In the genomic region with DNA sequence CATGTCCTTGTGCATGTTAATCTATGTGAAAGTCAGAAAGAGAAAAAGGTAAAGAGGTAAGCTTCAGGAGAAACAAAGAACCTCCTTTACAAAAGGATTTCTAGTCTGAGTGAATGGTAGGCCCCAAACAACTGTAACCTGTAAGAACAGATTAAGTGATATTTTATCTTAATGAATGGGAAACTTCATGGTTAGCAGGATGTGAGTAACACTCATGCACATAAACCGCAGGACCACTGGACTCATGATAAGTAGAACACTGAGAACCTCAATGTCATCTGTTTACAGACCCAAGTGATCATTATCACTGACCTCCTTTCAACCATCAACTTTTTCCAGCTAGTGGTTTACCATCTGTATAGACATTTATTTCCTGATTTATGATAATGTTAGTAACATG, we compare ENCODE assay signal across 1 cellular context.
TF ChIP-seq lines count a peak whose summit lies in the region.

No MANE protein-coding gene starts in this region.

TF ChIP-seq in K562, 482 proteins besides CTCF, POLR2A, EP300 and RAD21 (continued from another document and continues in another):
- TF ChIP-seq ZC3H4 (CRISPR knock-in tag; IDR thresholded peaks at IDR 0.05; ENCODE audit: borderline replicate concordance): no peak
- no peak for TF ChIP-seq ELF2 (CRISPR knock-in tag; IDR thresholded peaks at IDR 0.05)
- no peak for TF ChIP-seq SUPT5H (IDR thresholded peaks at IDR 0.05)
- no peak for TF ChIP-seq FOS (IDR thresholded peaks at IDR 0.05; ENCODE audit: extremely low read depth, insufficient read length)
- no peak for TF ChIP-seq ZNF24 (IDR thresholded peaks at IDR 0.05)
- TF ChIP-seq ZNF140 (CRISPR knock-in tag; IDR thresholded peaks at IDR 0.05): no peak
- TF ChIP-seq HDAC2 (IDR thresholded peaks at IDR 0.05): peak; percentile 47; the same call in 1 of the 2 replicates
- TF ChIP-seq ZNF785 (CRISPR knock-in tag; IDR thresholded peaks at IDR 0.05): no peak
- TF ChIP-seq BHLHE40 (IDR thresholded peaks at IDR 0.05; ENCODE audit: low read length): peak; percentile 45; the same call in 1 of the 2 replicates
- TF ChIP-seq KDM2B (CRISPR knock-in tag; IDR thresholded peaks at IDR 0.05): no peak
- no peak for TF ChIP-seq ELK3 (CRISPR knock-in tag; IDR thresholded peaks at IDR 0.05)
- no peak for TF ChIP-seq RFX1 (IDR thresholded peaks at IDR 0.05)
- TF ChIP-seq, protein P1, sequence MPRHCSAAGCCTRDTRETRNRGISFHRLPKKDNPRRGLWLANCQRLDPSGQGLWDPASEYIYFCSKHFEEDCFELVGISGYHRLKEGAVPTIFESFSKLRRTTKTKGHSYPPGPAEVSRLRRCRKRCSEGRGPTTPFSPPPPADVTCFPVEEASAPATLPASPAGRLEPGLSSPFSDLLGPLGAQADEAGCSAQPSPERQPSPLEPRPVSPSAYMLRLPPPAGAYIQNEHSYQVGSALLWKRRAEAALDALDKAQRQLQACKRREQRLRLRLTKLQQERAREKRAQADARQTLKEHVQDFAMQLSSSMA (CRISPR knock-in tag; IDR thresholded peaks at IDR 0.05): no peak
- TF ChIP-seq PHF20 (IDR thresholded peaks at IDR 0.05; ENCODE audit: partially characterized antibody): no peak
- TF ChIP-seq ZNF644 (tag; IDR thresholded peaks at IDR 0.05; ENCODE audit: low read depth): no peak
- TF ChIP-seq, protein P2, sequence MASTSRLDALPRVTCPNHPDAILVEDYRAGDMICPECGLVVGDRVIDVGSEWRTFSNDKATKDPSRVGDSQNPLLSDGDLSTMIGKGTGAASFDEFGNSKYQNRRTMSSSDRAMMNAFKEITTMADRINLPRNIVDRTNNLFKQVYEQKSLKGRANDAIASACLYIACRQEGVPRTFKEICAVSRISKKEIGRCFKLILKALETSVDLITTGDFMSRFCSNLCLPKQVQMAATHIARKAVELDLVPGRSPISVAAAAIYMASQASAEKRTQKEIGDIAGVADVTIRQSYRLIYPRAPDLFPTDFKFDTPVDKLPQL (IDR thresholded peaks at IDR 0.05; ENCODE audit: extremely low read depth, insufficient read length): no peak
- TF ChIP-seq SREBF2 (CRISPR knock-in tag; IDR thresholded peaks at IDR 0.05): no peak
- TF ChIP-seq NEUROD1 (IDR thresholded peaks at IDR 0.05; ENCODE audit: borderline replicate concordance, low read depth, low read length, partially characterized antibody): peak; percentile 62
- no peak for TF ChIP-seq POLR2G (IDR thresholded peaks at IDR 0.05; ENCODE audit: low read depth, low read length)
- TF ChIP-seq, protein P3, sequence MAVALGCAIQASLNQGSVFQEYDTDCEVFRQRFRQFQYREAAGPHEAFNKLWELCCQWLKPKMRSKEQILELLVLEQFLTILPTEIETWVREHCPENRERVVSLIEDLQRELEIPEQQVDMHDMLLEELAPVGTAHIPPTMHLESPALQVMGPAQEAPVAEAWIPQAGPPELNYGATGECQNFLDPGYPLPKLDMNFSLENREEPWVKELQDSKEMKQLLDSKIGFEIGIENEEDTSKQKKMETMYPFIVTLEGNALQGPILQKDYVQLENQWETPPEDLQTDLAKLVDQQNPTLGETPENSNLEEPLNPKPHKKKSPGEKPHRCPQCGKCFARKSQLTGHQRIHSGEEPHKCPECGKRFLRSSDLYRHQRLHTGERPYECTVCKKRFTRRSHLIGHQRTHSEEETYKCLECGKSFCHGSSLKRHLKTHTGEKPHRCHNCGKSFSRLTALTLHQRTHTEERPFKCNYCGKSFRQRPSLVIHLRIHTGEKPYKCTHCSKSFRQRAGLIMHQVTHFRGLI (CRISPR knock-in tag; IDR thresholded peaks at IDR 0.05): no peak
- TF ChIP-seq, protein P4, sequence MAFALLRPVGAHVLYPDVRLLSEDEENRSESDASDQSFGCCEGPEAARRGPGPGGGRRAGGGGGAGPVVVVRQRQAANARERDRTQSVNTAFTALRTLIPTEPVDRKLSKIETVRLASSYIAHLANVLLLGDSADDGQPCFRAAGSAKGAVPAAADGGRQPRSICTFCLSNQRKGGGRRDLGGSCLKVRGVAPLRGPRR (CRISPR knock-in tag; IDR thresholded peaks at IDR 0.05): no peak
- no peak for TF ChIP-seq PBX2 (CRISPR knock-in tag; IDR thresholded peaks at IDR 0.05; ENCODE audit: low read depth)
- TF ChIP-seq PBX2 (tag; conservative IDR thresholded peaks at IDR 0.05; ENCODE audit: low read depth): no peak; the same call in none of the 2 replicates
- TF ChIP-seq ZNF23 (CRISPR knock-in tag; IDR thresholded peaks at IDR 0.05): no peak
- TF ChIP-seq CBX3 (IDR thresholded peaks at IDR 0.05; ENCODE audit: borderline replicate concordance in 1 of 2, low read length in 2 of 2): no peak
- TF ChIP-seq, protein P5, sequence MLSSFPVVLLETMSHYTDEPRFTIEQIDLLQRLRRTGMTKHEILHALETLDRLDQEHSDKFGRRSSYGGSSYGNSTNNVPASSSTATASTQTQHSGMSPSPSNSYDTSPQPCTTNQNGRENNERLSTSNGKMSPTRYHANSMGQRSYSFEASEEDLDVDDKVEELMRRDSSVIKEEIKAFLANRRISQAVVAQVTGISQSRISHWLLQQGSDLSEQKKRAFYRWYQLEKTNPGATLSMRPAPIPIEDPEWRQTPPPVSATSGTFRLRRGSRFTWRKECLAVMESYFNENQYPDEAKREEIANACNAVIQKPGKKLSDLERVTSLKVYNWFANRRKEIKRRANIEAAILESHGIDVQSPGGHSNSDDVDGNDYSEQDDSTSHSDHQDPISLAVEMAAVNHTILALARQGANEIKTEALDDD (IDR thresholded peaks at IDR 0.05): peak; percentile 94
- TF ChIP-seq GATAD2B (IDR thresholded peaks at IDR 0.05; ENCODE audit: borderline replicate concordance): peak; percentile 76; the same call in 1 of the 2 replicates
- no peak for TF ChIP-seq CC2D1A (IDR thresholded peaks at IDR 0.05)
- no peak for TF ChIP-seq ZNF696 (CRISPR knock-in tag; conservative IDR thresholded peaks at IDR 0.05)
- TF ChIP-seq, protein P6, sequence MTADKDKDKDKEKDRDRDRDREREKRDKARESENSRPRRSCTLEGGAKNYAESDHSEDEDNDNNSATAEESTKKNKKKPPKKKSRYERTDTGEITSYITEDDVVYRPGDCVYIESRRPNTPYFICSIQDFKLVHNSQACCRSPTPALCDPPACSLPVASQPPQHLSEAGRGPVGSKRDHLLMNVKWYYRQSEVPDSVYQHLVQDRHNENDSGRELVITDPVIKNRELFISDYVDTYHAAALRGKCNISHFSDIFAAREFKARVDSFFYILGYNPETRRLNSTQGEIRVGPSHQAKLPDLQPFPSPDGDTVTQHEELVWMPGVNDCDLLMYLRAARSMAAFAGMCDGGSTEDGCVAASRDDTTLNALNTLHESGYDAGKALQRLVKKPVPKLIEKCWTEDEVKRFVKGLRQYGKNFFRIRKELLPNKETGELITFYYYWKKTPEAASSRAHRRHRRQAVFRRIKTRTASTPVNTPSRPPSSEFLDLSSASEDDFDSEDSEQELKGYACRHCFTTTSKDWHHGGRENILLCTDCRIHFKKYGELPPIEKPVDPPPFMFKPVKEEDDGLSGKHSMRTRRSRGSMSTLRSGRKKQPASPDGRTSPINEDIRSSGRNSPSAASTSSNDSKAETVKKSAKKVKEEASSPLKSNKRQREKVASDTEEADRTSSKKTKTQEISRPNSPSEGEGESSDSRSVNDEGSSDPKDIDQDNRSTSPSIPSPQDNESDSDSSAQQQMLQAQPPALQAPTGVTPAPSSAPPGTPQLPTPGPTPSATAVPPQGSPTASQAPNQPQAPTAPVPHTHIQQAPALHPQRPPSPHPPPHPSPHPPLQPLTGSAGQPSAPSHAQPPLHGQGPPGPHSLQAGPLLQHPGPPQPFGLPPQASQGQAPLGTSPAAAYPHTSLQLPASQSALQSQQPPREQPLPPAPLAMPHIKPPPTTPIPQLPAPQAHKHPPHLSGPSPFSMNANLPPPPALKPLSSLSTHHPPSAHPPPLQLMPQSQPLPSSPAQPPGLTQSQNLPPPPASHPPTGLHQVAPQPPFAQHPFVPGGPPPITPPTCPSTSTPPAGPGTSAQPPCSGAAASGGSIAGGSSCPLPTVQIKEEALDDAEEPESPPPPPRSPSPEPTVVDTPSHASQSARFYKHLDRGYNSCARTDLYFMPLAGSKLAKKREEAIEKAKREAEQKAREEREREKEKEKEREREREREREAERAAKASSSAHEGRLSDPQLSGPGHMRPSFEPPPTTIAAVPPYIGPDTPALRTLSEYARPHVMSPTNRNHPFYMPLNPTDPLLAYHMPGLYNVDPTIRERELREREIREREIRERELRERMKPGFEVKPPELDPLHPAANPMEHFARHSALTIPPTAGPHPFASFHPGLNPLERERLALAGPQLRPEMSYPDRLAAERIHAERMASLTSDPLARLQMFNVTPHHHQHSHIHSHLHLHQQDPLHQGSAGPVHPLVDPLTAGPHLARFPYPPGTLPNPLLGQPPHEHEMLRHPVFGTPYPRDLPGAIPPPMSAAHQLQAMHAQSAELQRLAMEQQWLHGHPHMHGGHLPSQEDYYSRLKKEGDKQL (CRISPR knock-in tag; IDR thresholded peaks at IDR 0.05; ENCODE audit: borderline replicate concordance): no peak
- TF ChIP-seq PHF8 (IDR thresholded peaks at IDR 0.05; ENCODE audit: borderline replicate concordance, low read length): no peak
- TF ChIP-seq SMARCE1 (IDR thresholded peaks at IDR 0.05): peak; percentile 94
- peak; percentile 46 for TF ChIP-seq NCOA2 (IDR thresholded peaks at IDR 0.05; ENCODE audit: partially characterized antibody in 2 of 2)
- no peak for TF ChIP-seq ZNF232 (CRISPR knock-in tag; IDR thresholded peaks at IDR 0.05)
- TF ChIP-seq SP2 (IDR thresholded peaks at IDR 0.05; ENCODE audit: extremely low read depth, low read depth, low read length, poor library complexity, severe bottlenecking): no peak
- TF ChIP-seq USF2 (CRISPR knock-in tag; IDR thresholded peaks at IDR 0.05): no peak
- TF ChIP-seq ZNF217 (CRISPR knock-in tag; IDR thresholded peaks at IDR 0.05): no peak
- TF ChIP-seq, protein P7, sequence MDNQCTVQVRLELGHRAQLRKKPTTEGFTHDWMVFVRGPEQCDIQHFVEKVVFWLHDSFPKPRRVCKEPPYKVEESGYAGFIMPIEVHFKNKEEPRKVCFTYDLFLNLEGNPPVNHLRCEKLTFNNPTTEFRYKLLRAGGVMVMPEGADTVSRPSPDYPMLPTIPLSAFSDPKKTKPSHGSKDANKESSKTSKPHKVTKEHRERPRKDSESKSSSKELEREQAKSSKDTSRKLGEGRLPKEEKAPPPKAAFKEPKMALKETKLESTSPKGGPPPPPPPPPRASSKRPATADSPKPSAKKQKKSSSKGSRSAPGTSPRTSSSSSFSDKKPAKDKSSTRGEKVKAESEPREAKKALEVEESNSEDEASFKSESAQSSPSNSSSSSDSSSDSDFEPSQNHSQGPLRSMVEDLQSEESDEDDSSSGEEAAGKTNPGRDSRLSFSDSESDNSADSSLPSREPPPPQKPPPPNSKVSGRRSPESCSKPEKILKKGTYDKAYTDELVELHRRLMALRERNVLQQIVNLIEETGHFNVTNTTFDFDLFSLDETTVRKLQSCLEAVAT (IDR thresholded peaks at IDR 0.05): peak in 1 of 2 experiments; percentile 91; a peak in 2 of 4 replicates
- no peak for TF ChIP-seq RBM22 (IDR thresholded peaks at IDR 0.05; ENCODE audit: low read depth, low read length, poor library complexity, severe bottlenecking)
